In genomic region chr16:87457724-87458423, GRCh38 we compare ENCODE assay signal across 10 cellular contexts. TPM values are rescaled to one million over a fixed set of nuclear protein-coding genes. Genes with fewer than 3 reads are reported as not detected.
DNase-seq lines count a peak whose midpoint lies in the region; ATAC-seq, FAIRE-seq and TF ChIP-seq lines count a peak whose summit lies in the region.
"Had no signal": no experiment of that assay in that cellular context is flagged by ENCODE, and none has a peak within 500 bp of the region (broad histone marks: within the 10 kb centered on the region; RNA-seq: fewer than 3 reads in every experiment).

No MANE protein-coding gene starts in this region.

- H3K4me3 ChIP-seq in smooth muscle cell (no peak overlapping the region), aorta (ENCODE audit: low read length in 2 of 2) (no peak overlapping the region)

- peaks cover 71% of the 10 kb centered on the region for H4K20me1 ChIP-seq in smooth muscle cell (ENCODE audit: low read depth)

- no peak for ATAC-seq in aorta (ENCODE audit: low FRiP score)
- no peak for ATAC-seq in GM18867 (IDR thresholded peaks at IDR 0.05; ENCODE audit: unreplicated experiment)

- no peak overlapping the region for H2AFZ ChIP-seq in smooth muscle cell (ENCODE audit: low read depth)

- no peaks in the 10 kb centered on the region for H3K4me1 ChIP-seq in smooth muscle cell (ENCODE audit: low read depth)
- no peaks in the 10 kb centered on the region for H3K4me1 ChIP-seq in aorta (ENCODE audit: control insufficient read depth in 1 of 2, insufficient read depth in 2 of 2, low read length in 2 of 2)

- 45% methylated on average over 22 of the region's 22 CpGs for WGBS in smooth muscle cell (ENCODE audit: low lambda C conversion rate)
- 71 to 73% methylated on average over 22 of the region's 22 CpGs for WGBS in aorta, 2 donors

- H3K9me3 ChIP-seq in smooth muscle cell (replicated peaks; ENCODE audit: low read depth), result no peaks in the 10 kb centered on the region
- H3K9me3 ChIP-seq in aorta (ENCODE audit: control insufficient read depth, low read length), result no peaks in the 10 kb centered on the region

- DNase-seq in GM03348 (ENCODE audit: low spot score) (peak; percentile 92), RCC 7860 (ENCODE audit: low spot score) (peak; percentile 96), smooth muscle cell (lab: John Stamatoyannopoulos, UW; ENCODE audit: unreplicated experiment) (no peak), aorta (no peak), HuH-7 (ENCODE audit: low spot score) (no peak), NCI-H2196 treated with DMSO at 0.1 percent for 48 hours (lab: John Stamatoyannopoulos, UW; ENCODE audit: unreplicated experiment) (no peak)
- DNase-seq in effector CD4-positive, alpha-beta T cell, result peak; percentile 9

- H3K27ac ChIP-seq in smooth muscle cell (ENCODE audit: low read depth) (peak overlapping the region; percentile 93), aorta (ENCODE audit: low read depth in 1 of 2, low read length in 2 of 2) (no peak overlapping the region)
- H3K27ac ChIP-seq: KMS-11 had no signal

- TF ChIP-seq CTCF in smooth muscle cell (IDR thresholded peaks at IDR 0.05; ENCODE audit: borderline replicate concordance, insufficient read depth, poor library complexity, severe bottlenecking), result no peak

- H3K4me2 ChIP-seq in smooth muscle cell, result peak overlapping the region; percentile 52
- H3K4me2 ChIP-seq: KMS-11 had no signal

- peak overlapping the region; percentile 64 for H3K9ac ChIP-seq in smooth muscle cell (ENCODE audit: low read depth)
- H3K9ac ChIP-seq: KMS-11 had no signal

- H3K36me3 ChIP-seq in smooth muscle cell (ENCODE audit: low read depth) (no peaks in the 10 kb centered on the region), aorta (ENCODE audit: control insufficient read depth in 1 of 2, insufficient read depth in 2 of 2, low read length in 1 of 2) (peaks cover 0 to 2% of the 10 kb centered on the region in 2 donors)

- FAIRE-seq in RCC 7860 (lab: Jason Lieb, UNC), result peak; percentile 98
- FAIRE-seq: islet of Langerhans had no signal

- intact Hi-C loops in aorta (cut with DNase I), result no loop called here

- peaks cover 7% of the 10 kb centered on the region for H3F3A ChIP-seq in smooth muscle cell (ENCODE audit: low read depth)

- peaks cover 41% of the 10 kb centered on the region for H3K79me2 ChIP-seq in smooth muscle cell (ENCODE audit: low read depth)

- H3K27me3 ChIP-seq in smooth muscle cell (ENCODE audit: low read depth) (no peaks in the 10 kb centered on the region), aorta (ENCODE audit: control insufficient read depth in 1 of 2, insufficient read depth in 2 of 2, low read length in 1 of 2) (no peaks in the 10 kb centered on the region)

RNA-seq across cellular contexts. Expression of gene ZCCHC14, which starts 35.0 kb away (rescaled TPM):
- total RNA-seq in smooth muscle cell (8.3 and 8.5 TPM in 2 replicates), aorta (10 to 100 TPM; 32.5 to 42.5 TPM)
- polyA plus RNA-seq in smooth muscle cell (4.6 and 4.8 TPM in 2 replicates), aorta (10 to 100 TPM in 1 of 2 donors, 1 to 10 TPM in 1; 6.6 to 23.1 TPM)

Comparison
In these comparisons a context has a peak if more than half of its experiments do, and no peak if none do; other contexts are left out.
1. DNase-seq: peak in GM03348 (single experiment), RCC 7860 (single experiment) and effector CD4-positive, alpha-beta T cell (single experiment); none in smooth muscle cell (single experiment), aorta (0 of 2), HuH-7 (single experiment) and NCI-H2196 treated with DMSO at 0.1 percent for 48 hours (single experiment).